ENCODE assay signal across 8 cellular contexts in the genomic region with DNA sequence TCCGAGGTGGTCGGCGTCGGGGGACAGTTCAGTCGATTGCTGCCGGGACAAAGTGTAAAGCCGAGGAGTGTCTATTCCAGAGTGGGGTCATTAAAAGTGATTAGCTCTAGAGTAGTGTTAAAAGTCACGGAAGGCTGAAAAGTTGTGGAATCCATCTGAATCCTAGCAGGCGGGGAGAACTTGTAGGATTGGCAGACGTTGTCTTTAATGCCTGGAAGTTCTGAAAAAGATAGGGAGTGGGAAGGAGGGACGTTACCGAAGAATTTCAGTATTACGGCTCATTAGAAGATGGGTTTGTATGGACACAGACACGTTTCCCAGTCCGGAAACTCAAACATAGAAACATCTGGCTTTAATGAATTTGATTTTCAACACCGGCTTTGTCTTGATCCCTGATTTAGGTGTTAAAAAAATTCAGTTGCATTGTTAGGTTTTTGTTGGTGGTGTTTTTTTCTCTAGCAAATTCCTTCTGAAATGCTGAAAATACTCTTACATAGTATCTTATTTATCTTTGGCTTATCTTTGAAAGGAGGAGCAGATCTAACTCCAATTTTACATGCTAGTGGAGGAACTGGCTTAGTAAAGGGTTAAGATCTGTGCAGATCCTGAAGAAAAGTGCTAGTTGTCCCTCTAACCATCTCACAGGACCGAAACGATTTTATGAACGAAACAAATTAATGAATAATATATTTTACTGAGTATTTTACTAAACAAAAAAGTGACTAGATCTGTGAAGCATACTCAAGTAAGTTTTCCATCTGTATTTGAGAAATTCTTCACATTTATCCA. TPM values are rescaled to one million over a fixed set of nuclear protein-coding genes. Genes with fewer than 3 reads are reported as not detected.
DNase-seq lines count a peak whose midpoint lies in the region; ATAC-seq and TF ChIP-seq lines count a peak whose summit lies in the region.

No MANE protein-coding gene starts in this region.

- no peak for TF ChIP-seq CTCF in uterus (IDR thresholded peaks at IDR 0.05)

- no peak overlapping the region for H4K8ac ChIP-seq in mesendoderm (ENCODE audit: low read depth, low read length)

- H3K4me2 ChIP-seq in mesendoderm (ENCODE audit: low read length): peak overlapping the region; percentile 55

- H3K4me3 ChIP-seq in mesendoderm (ENCODE audit: low read length): peak overlapping the region; percentile 87
- peak overlapping the region; percentile 79 to 89 for H3K4me3 ChIP-seq in uterus

- WGBS in mesendoderm (ENCODE audit: extremely low coverage, insufficient coverage, low lambda C conversion rate): no CpG with 5 or more reads among the region's 19 CpGs

- peak in 1 of 2 donors; percentile 11 for TF ChIP-seq POLR2A in uterus (IDR thresholded peaks at IDR 0.05)

- peak overlapping the region; percentile 95 for H2BK5ac ChIP-seq in mesendoderm (ENCODE audit: low read length)

- intact Hi-C loops in uterus (cut with DNase I; ENCODE audit: low total_unique reads): no loop called here

- H4K5ac ChIP-seq in mesendoderm (ENCODE audit: low read length): no peak overlapping the region

- peaks cover 16% of the 10 kb centered on the region for H3K36me3 Mint-ChIP-seq in T-helper 2 cell treated with Interferon-gamma antibody and Interleukin-4, amounts not matched to agents 5 μg/mL and 100 μg/mL, for 36 hours (ENCODE audit: low read depth)

- H3K36me3 ChIP-seq in mesendoderm (ENCODE audit: control insufficient read depth, insufficient read depth, low read length) (no peaks in the 10 kb centered on the region), uterus (no peaks in the 10 kb centered on the region)

- H3K9ac ChIP-seq in mesendoderm (ENCODE audit: low read length): peak overlapping the region; percentile 97

- DNase-seq in T-helper 2 cell treated with Interferon-gamma antibody and Interleukin-4, amounts not matched to agents 5 μg/mL and 100 μg/mL, for 36 hours (ENCODE audit: low spot score): no peak
- no peak for DNase-seq in T-helper 2 cell
- DNase-seq in OCI-M1 (lab: John Stamatoyannopoulos, UW): peak; percentile 37
- DNase-seq in dermis blood vessel endothelial cell: peak; percentile 44
- DNase-seq in mesendoderm: peak; percentile 58
- DNase-seq in uterus: no peak
- DNase-seq in stimulated activated CD4-positive, alpha-beta T cell treated with anti-CD3 and anti-CD28 coated beads, Interleukin-12 subunit alpha, Interleukin-12 subunit beta, amount 100 ng/mL, for 4 hours: no peak

- H3K79me1 ChIP-seq in mesendoderm (ENCODE audit: low read length): peaks cover 4% of the 10 kb centered on the region

- H3K27me3 Mint-ChIP-seq in T-helper 2 cell treated with Interferon-gamma antibody and Interleukin-4, amounts not matched to agents 5 μg/mL and 100 μg/mL, for 36 hours (ENCODE audit: low read depth): no peaks in the 10 kb centered on the region

- no peaks in the 10 kb centered on the region for H3K9me3 Mint-ChIP-seq in T-helper 2 cell treated with Interferon-gamma antibody and Interleukin-4, amounts not matched to agents 5 μg/mL and 100 μg/mL, for 36 hours

- peak overlapping the region; percentile 91 for H3K27ac ChIP-seq in mesendoderm (ENCODE audit: low read depth, low read length)
- peak overlapping the region; percentile 96 for H3K27ac ChIP-seq in uterus

- no peak overlapping the region for H2BK120ac ChIP-seq in mesendoderm (ENCODE audit: low read depth, low read length)

- peak overlapping the region; percentile 44 for H3K4ac ChIP-seq in mesendoderm (ENCODE audit: low read depth, low read length)

- H3K18ac ChIP-seq in mesendoderm (ENCODE audit: low read length): peak overlapping the region; percentile 88

- peaks cover 40% of the 10 kb centered on the region for H3K4me1 Mint-ChIP-seq in T-helper 2 cell treated with Interferon-gamma antibody and Interleukin-4, amounts not matched to agents 5 μg/mL and 100 μg/mL, for 36 hours (ENCODE audit: low read depth)

- H3K56ac ChIP-seq in mesendoderm (ENCODE audit: low read length): peak overlapping the region; percentile 97

- no peak overlapping the region for H3K23ac ChIP-seq in mesendoderm (ENCODE audit: low read length)

- peak overlapping the region; percentile 95 for H3K27ac Mint-ChIP-seq in T-helper 2 cell treated with Interferon-gamma antibody and Interleukin-4, amounts not matched to agents 5 μg/mL and 100 μg/mL, for 36 hours

- H3K27me3 ChIP-seq in mesendoderm (ENCODE audit: insufficient read depth, low read length, poor library complexity): no peaks in the 10 kb centered on the region
- H3K27me3 ChIP-seq in uterus: no peaks in the 10 kb centered on the region

- H3K4me1 ChIP-seq in mesendoderm (ENCODE audit: control insufficient read depth, low read depth, low read length) (peaks cover 6% of the 10 kb centered on the region), uterus (no peaks in the 10 kb centered on the region)

- H2AK5ac ChIP-seq in mesendoderm (ENCODE audit: low read length): no peak overlapping the region

- no peaks in the 10 kb centered on the region for H3K9me3 ChIP-seq in uterus

- no peak overlapping the region for H2BK15ac ChIP-seq in mesendoderm (replicated peaks; ENCODE audit: low read depth)

- peaks cover 41% of the 10 kb centered on the region for H3K79me2 ChIP-seq in mesendoderm (ENCODE audit: control insufficient read depth, insufficient read depth, low read length)

- ATAC-seq in GM18858 (IDR thresholded peaks at IDR 0.05; ENCODE audit: unreplicated experiment): no peak

- peak overlapping the region; percentile 96 for H3K4me3 Mint-ChIP-seq in T-helper 2 cell treated with Interferon-gamma antibody and Interleukin-4, amounts not matched to agents 5 μg/mL and 100 μg/mL, for 36 hours

RNA-seq across cellular contexts. Expression of a gene that starts 0.9 kb away (rescaled TPM):
- total RNA-seq in dermis blood vessel endothelial cell: 34.5 and 43.9 TPM in 2 replicates
- 24.2 TPM for polyA plus RNA-seq in mesendoderm (2013, experiment 1 of 2)
- 25.2 TPM for polyA plus RNA-seq in mesendoderm (2013, experiment 2 of 2)
- total RNA-seq in uterus: 100 to 1,000 TPM in 3 of 4 donors, 10 to 100 TPM in 1; 52.9 to 311 (median 128) TPM

Comparison
In these comparisons a context has a peak if more than half of its experiments do, and no peak if none do; other contexts are left out.
1. DNase-seq: peak in OCI-M1 (single experiment), dermis blood vessel endothelial cell (single experiment) and mesendoderm (single experiment); none in T-helper 2 cell treated with Interferon-gamma antibody and Interleukin-4, amounts not matched to agents 5 μg/mL and 100 μg/mL, for 36 hours (single experiment), T-helper 2 cell (0 of 5), uterus (0 of 2) and stimulated activated CD4-positive, alpha-beta T cell treated with anti-CD3 and anti-CD28 coated beads, Interleukin-12 subunit alpha, Interleukin-12 subunit beta, amount 100 ng/mL, for 4 hours (single experiment).